12 cellular contexts compared by ENCODE assay signal in the genomic region with DNA sequence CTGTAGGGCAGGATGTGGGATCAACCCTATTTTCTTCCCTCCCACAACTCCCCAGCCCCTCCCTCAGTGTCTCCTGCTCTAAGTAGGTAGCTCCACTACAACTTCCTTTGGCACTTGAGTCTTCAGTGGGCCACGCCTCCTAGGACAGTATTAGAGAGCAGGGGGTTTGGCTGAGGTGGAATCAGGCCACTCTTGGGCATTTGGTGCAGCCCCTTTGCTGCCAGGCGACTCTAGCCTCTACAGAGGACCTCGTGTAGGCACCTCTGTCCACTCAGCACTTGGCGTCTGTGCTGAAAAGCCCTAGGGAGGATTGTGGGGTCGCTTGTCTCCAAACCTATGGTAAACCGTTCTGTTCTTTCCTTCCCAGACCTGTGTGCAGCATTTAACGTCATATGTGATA. TPM values are rescaled to one million over a fixed set of nuclear protein-coding genes. Genes with fewer than 3 reads are reported as not detected.
DNase-seq lines count a peak whose midpoint lies in the region; ATAC-seq, FAIRE-seq and TF ChIP-seq lines count a peak whose summit lies in the region.
"Had no signal": no experiment of that assay in that cellular context is flagged by ENCODE, and none has a peak within 500 bp of the region (broad histone marks: within the 10 kb centered on the region; RNA-seq: fewer than 3 reads in every experiment).

No MANE protein-coding gene starts in this region.

- H3K4ac ChIP-seq in IMR-90 (ENCODE audit: low read depth, low read length), result no peak overlapping the region

- intact Hi-C loops in CD8-positive, alpha-beta T cell (cut with DNase I, micrococcal nuclease), result loop anchor here in 1 of 2 experiments (10.0 kb wide), 1 partner anchor 1151 kb away; no protein-coding TSS in a partner anchor
- intact Hi-C loops in IMR-90 (cut with micrococcal nuclease), result loop anchor here (10.0 kb wide), 1 partner anchor 119 kb away; no protein-coding TSS in a partner anchor
- intact Hi-C loops in natural killer cell (cut with micrococcal nuclease), result no loop called here
- intact Hi-C loops in mucosa of descending colon (cut with DNase I, micrococcal nuclease), result loop anchor here in 1 of 2 donors (10.0 kb wide), 1 partner anchor 59 kb away; no protein-coding TSS in a partner anchor

- H4K20me1 ChIP-seq in IMR-90 (ENCODE audit: insufficient read depth, low read length) (peaks cover 68% of the 10 kb centered on the region), astrocyte (ENCODE audit: insufficient read depth, low read length) (peaks cover 60% of the 10 kb centered on the region)

- H3K79me2 ChIP-seq in astrocyte (ENCODE audit: insufficient read depth, low read length), result peaks cover 50% of the 10 kb centered on the region

- H3K36me3 Mint-ChIP-seq in CD8-positive, alpha-beta T cell, result peaks cover 64% of the 10 kb centered on the region
- H3K36me3 Mint-ChIP-seq in astrocyte (ENCODE audit: low read depth, unreplicated experiment) (peaks cover 15% of the 10 kb centered on the region), natural killer cell (no peaks in the 10 kb centered on the region)

- no peak overlapping the region for H3K23ac ChIP-seq in IMR-90 (ENCODE audit: low read depth, low read length)

- peak overlapping the region; percentile 28; the same call in 1 of the 2 replicates for H2AK5ac ChIP-seq in IMR-90 (ENCODE audit: low read depth, low read length)

- in situ Hi-C loops in IMR-90 (cut with MboI; ENCODE audit: low sequenced_read_pairs), result no loop called here

- H2BK15ac ChIP-seq in IMR-90 (ENCODE audit: low read depth, low read length), result no peak overlapping the region

- no peaks in the 10 kb centered on the region for H3K27me3 ChIP-seq in CD8-positive, alpha-beta T cell (ENCODE audit: insufficient read depth, low read length)
- H3K27me3 ChIP-seq in IMR-90 (ENCODE audit: control insufficient read depth, insufficient read depth, low read length) (no peaks in the 10 kb centered on the region), astrocyte (ENCODE audit: insufficient read depth, low read length) (no peaks in the 10 kb centered on the region)
- H3K27me3 ChIP-seq: stomach had no signal

- H3K9me1 ChIP-seq in IMR-90 (ENCODE audit: insufficient read depth, low read length), result peaks cover 22% of the 10 kb centered on the region

- BruUV-seq in IMR-90 (replicated peaks; lab: Mats Ljungman, UMichigan), result no TSS peak

- no peak for TF ChIP-seq RAD21 in IMR-90 (IDR thresholded peaks at IDR 0.05; ENCODE audit: low read length)

- no peak overlapping the region for H4K5ac ChIP-seq in IMR-90 (ENCODE audit: low read depth, low read length)

- H3K9me3 ChIP-seq in CD8-positive, alpha-beta T cell (ENCODE audit: low read length), result no peaks in the 10 kb centered on the region
- no peaks in the 10 kb centered on the region for H3K9me3 ChIP-seq in IMR-90 (ENCODE audit: control insufficient read depth, insufficient read depth, low read length)
- no peaks in the 10 kb centered on the region for H3K9me3 ChIP-seq in astrocyte (ENCODE audit: insufficient read depth, low read depth, low read length)
- no peaks in the 10 kb centered on the region for H3K9me3 ChIP-seq in mucosa of descending colon
- H3K9me3 ChIP-seq: stomach had no signal

- no peak overlapping the region for H4K91ac ChIP-seq in IMR-90 (ENCODE audit: insufficient read depth, low read depth, low read length)

- H4K8ac ChIP-seq in IMR-90 (ENCODE audit: low read depth in 2 of 2, low read length in 2 of 2), result no peak overlapping the region

- no peak overlapping the region for H3K18ac ChIP-seq in IMR-90 (ENCODE audit: low read depth, low read length)

- H3K27ac ChIP-seq in CD8-positive, alpha-beta T cell (ENCODE audit: low read depth, low read length), result no peak overlapping the region
- no peak overlapping the region for H3K27ac ChIP-seq in IMR-90 (ENCODE audit: insufficient read depth, low read length)
- H3K27ac ChIP-seq in astrocyte (ENCODE audit: low read depth, low read length), result peak overlapping the region; percentile 97

- dilution Hi-C loops in IMR-90 (cut with HindIII; ENCODE audit: low sequenced_read_pairs, unreplicated experiment), result no loop called here

- H3K9ac ChIP-seq in IMR-90 (ENCODE audit: low read depth, low read length) (no peak overlapping the region), astrocyte (ENCODE audit: low read length) (no peak overlapping the region)

- H3K4me3 ChIP-seq in CD8-positive, alpha-beta T cell (ENCODE audit: low read depth, low read length), result no peak overlapping the region
- H3K4me3 ChIP-seq in IMR-90 (ENCODE audit: insufficient read depth, low read depth, low read length), result no peak overlapping the region
- no peak overlapping the region for H3K4me3 ChIP-seq in astrocyte (ENCODE audit: insufficient read depth, low read depth, low read length)
- no peak overlapping the region for H3K4me3 ChIP-seq in mucosa of descending colon

- no peaks in the 10 kb centered on the region for H3K9me3 Mint-ChIP-seq in CD8-positive, alpha-beta T cell
- H3K9me3 Mint-ChIP-seq in astrocyte (ENCODE audit: unreplicated experiment) (no peaks in the 10 kb centered on the region), natural killer cell (no peaks in the 10 kb centered on the region)

- no peak overlapping the region for H2BK20ac ChIP-seq in IMR-90 (ENCODE audit: low read depth, low read length)

- POLR2A ChIA-PET in CD8-positive, alpha-beta T cell (lab: Charles Lee), result no interaction called here
- POLR2A ChIA-PET in IMR-90 (lab: Charles Lee; ENCODE audit: unreplicated experiment), result no interaction called here

- ATAC-seq in CD8-positive, alpha-beta T cell, result no peak
- no peak for ATAC-seq in IMR-90 (ENCODE audit: low read depth)
- no peak for ATAC-seq in natural killer cell
- no peak for ATAC-seq in mucosa of descending colon

- no peak for FAIRE-seq in astrocyte (lab: Jason Lieb, UNC)
- FAIRE-seq: frontal cortex had no signal

- no peak overlapping the region for H3K4me2 ChIP-seq in IMR-90 (ENCODE audit: low read depth, low read length)
- peak overlapping the region; percentile 88 for H3K4me2 ChIP-seq in astrocyte (ENCODE audit: low read length)

- TF ChIP-seq CTCF in CD8-positive, alpha-beta T cell (IDR thresholded peaks at IDR 0.05), result no peak
- TF ChIP-seq CTCF in IMR-90 (conservative IDR thresholded peaks at IDR 0.05; ENCODE audit: low read depth, low read length), result no peak
- TF ChIP-seq CTCF in astrocyte (IDR thresholded peaks at IDR 0.05; ENCODE audit: insufficient read depth, low read depth, low read length), result no peak
- no peak for TF ChIP-seq CTCF in natural killer cell (IDR thresholded peaks at IDR 0.05)
- TF ChIP-seq CTCF in mucosa of descending colon (IDR thresholded peaks at IDR 0.05), result no peak
- TF ChIP-seq CTCF in GM20000 (IDR thresholded peaks at IDR 0.05; ENCODE audit: extremely low read depth, missing control alignments), result no peak

- peaks cover 34% of the 10 kb centered on the region for H3K4me1 ChIP-seq in CD8-positive, alpha-beta T cell (ENCODE audit: insufficient read depth, low read length)
- H3K4me1 ChIP-seq in IMR-90 (ENCODE audit: control insufficient read depth, insufficient read depth, low read length), result peaks cover 3% of the 10 kb centered on the region; the same call in 1 of the 2 replicates
- H3K4me1 ChIP-seq in astrocyte (ENCODE audit: insufficient read depth, low read length), result peaks cover 31% of the 10 kb centered on the region
- H3K4me1 ChIP-seq in mucosa of descending colon (ENCODE audit: low read depth), result peaks cover 19% of the 10 kb centered on the region

- no peak overlapping the region for H2BK5ac ChIP-seq in IMR-90 (ENCODE audit: low read depth, low read length, poor library complexity, severe bottlenecking)

- no peak overlapping the region for H3K56ac ChIP-seq in IMR-90 (ENCODE audit: extremely low read depth, insufficient read depth, low read length)

- no peaks in the 10 kb centered on the region for H3K27me3 Mint-ChIP-seq in CD8-positive, alpha-beta T cell (ENCODE audit: low read depth)
- H3K27me3 Mint-ChIP-seq in astrocyte (ENCODE audit: low read depth, unreplicated experiment) (no peaks in the 10 kb centered on the region), natural killer cell (ENCODE audit: low read depth in 2 of 2) (no peaks in the 10 kb centered on the region)

- peak overlapping the region; percentile 98 for H3K27ac Mint-ChIP-seq in CD8-positive, alpha-beta T cell
- H3K27ac Mint-ChIP-seq in astrocyte (ENCODE audit: unreplicated experiment) (peak overlapping the region; percentile 95), natural killer cell (peak overlapping the region; percentile 92 to 95)

- H2AFZ ChIP-seq in IMR-90 (replicated peaks; ENCODE audit: low read length, poor library complexity) (no peak overlapping the region), astrocyte (ENCODE audit: low read depth, low read length) (no peak overlapping the region)

- no peak for TF ChIP-seq POLR2A in IMR-90 (IDR thresholded peaks at IDR 0.05; ENCODE audit: low read depth, low read length)

- H2AK9ac ChIP-seq in IMR-90 (replicated peaks; ENCODE audit: low read depth, low read length, poor library complexity), result no peak overlapping the region

- H3K4me1 Mint-ChIP-seq in CD8-positive, alpha-beta T cell (ENCODE audit: low read depth), result peaks cover 63% of the 10 kb centered on the region
- H3K4me1 Mint-ChIP-seq in astrocyte (ENCODE audit: low read depth, unreplicated experiment) (peaks cover 36% of the 10 kb centered on the region), natural killer cell (peaks cover 35 to 65% of the 10 kb centered on the region in 2 donors)

- H3K79me1 ChIP-seq in IMR-90 (ENCODE audit: low read depth in 1 of 2, low read length in 2 of 2), result peaks cover 22 to 69% of the 10 kb centered on the region in 2 experiments; a peak in 3 of 4 replicates

- peaks cover 10% of the 10 kb centered on the region for H3K36me3 ChIP-seq in CD8-positive, alpha-beta T cell (ENCODE audit: insufficient read depth, low read length)
- H3K36me3 ChIP-seq in IMR-90 (ENCODE audit: control insufficient read depth, insufficient read depth, low read length) (peaks cover 39% of the 10 kb centered on the region), astrocyte (ENCODE audit: insufficient read depth, low read length) (peaks cover 18% of the 10 kb centered on the region), mucosa of descending colon (ENCODE audit: low read depth) (peaks cover 5% of the 10 kb centered on the region)

- H3K14ac ChIP-seq in IMR-90 (replicated peaks; ENCODE audit: low read depth, low read length), result no peak overlapping the region

- CTCF ChIA-PET in CD8-positive, alpha-beta T cell (lab: Charles Lee), result interaction anchor here (2.2 kb wide), 1 partner anchor 10 kb away, joined by 8 read pairs; no protein-coding TSS in a partner anchor
- CTCF ChIA-PET in IMR-90 (lab: Yijun Ruan, JAX), result no interaction called here

- DNase-seq in CD8-positive, alpha-beta T cell, result no peak
- DNase-seq in IMR-90 (no peak), astrocyte (ENCODE audit: low read depth) (no peak), natural killer cell (no peak), mucosa of descending colon (no peak), HT-29 (ENCODE audit: low spot score) (no peak), GM20000 (ENCODE audit: low spot score) (no peak)
- DNase-seq: NCI-H1417; NCI-H510A; stimulated activated CD4-positive, alpha-beta T cell treated with anti-CD3 and anti-CD28 coated beads, Interleukin-4, amount 100 ng/mL, for 4 hours; stomach had no signal

- no peak overlapping the region for H2BK120ac ChIP-seq in IMR-90 (ENCODE audit: low read depth, low read length)

- WGBS in IMR-90 (ENCODE audit: extremely low coverage in 2 of 2, insufficient read length in 1 of 2), 2 experiments, result 80% methylated on average over 2 of the region's 7 CpGs; no CpG with 5 or more reads in 1 of the 2 experiments

- peak overlapping the region; percentile 47 for H3K4me3 Mint-ChIP-seq in CD8-positive, alpha-beta T cell
- H3K4me3 Mint-ChIP-seq in astrocyte (ENCODE audit: unreplicated experiment) (peak overlapping the region; percentile 60), natural killer cell (peak overlapping the region; percentile 96)

RNA-seq across cellular contexts. Expression of gene FADD, which starts 2.7 kb away (rescaled TPM):
- total RNA-seq in CD8-positive, alpha-beta T cell, result 10 to 100 TPM; 10.5 to 11.0 TPM
- total RNA-seq in IMR-90 (2012; rRNA removed) (44.4 and 47.2 TPM in 2 replicates), astrocyte (37.8 and 40.8 TPM in 2 replicates), natural killer cell (1 to 10 TPM; 7.8 to 9.2 (median 9.0) TPM), mucosa of descending colon (10 to 100 TPM; 26.3 to 31.0 (median 26.9) TPM)
- polyA plus RNA-seq in IMR-90 (2012; rRNA removed), result 33.8 and 38.1 TPM in 2 replicates
- polyA plus RNA-seq in IMR-90 (2012; cell fraction: cytosol; rRNA removed), result 27.3 and 43.5 TPM in 2 replicates
- polyA plus RNA-seq in IMR-90 (2012; cell fraction: nucleus; rRNA removed; ENCODE audit: low replicate concordance), result 13.3 and 24.4 TPM in 2 replicates
- total RNA-seq in HT-29 (2014; rRNA removed; shearing (Covaris generic)), result 105 and 106 TPM in 2 replicates
